In the genomic region with DNA sequence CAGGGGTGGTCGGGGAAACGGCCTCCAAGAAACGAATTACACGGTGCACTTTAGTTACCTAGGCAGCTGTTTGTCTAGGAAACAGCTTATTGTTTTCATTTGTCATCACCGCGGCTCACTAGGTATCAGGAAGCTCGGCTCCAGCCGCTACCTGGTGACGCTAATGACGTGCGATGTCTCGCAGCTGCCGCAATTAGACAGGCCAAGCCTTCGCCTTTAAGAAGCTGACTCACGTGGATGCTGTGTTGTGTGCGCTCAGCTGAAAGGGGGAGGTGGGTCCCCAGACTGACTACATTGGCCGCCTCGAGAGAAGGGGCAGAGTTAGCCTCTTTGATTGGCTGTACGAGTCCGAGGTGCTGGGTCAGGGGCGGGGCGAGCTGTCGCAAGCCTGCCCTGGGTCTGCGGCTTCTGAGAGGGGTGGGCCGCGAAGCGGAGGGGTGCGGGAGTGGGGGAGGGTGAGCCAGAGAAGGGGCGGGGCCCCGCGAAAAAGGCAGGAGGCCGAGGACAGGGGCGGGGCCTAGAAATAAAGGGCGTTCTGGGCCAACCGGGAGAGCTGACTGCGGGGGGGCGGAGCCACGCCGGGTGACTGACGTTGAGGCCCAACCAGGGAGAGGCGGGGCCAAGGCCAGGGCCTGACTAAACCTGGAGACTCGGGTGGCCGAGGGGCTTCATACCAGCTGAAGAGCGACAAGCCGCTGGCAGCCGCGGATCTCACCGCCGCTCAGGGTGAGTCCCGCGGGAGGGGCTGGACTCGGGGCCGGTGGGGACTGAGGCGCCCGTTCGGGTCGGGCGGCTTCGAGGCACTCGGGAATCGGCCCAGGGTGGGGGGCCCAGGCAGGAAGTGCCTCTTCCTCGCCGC, we compare ENCODE assay signal across 8 cellular contexts. TPM values are rescaled to one million over a fixed set of nuclear protein-coding genes. Genes with fewer than 3 reads are reported as not detected.
DNase-seq lines count a peak whose midpoint lies in the region; ATAC-seq and TF ChIP-seq lines count a peak whose summit lies in the region.

Gene YPEL5 (plus strand): TSS at position 671 of the 859 bp plus-strand sequence. CDS start 9,645 bp downstream, outside the sequence.

- no peaks in the 10 kb centered on the region for H3K9me3 Mint-ChIP-seq in activated naive CD8-positive, alpha-beta T cell (ENCODE audit: low read depth)

- H3K4me1 Mint-ChIP-seq in activated naive CD8-positive, alpha-beta T cell (ENCODE audit: low read depth): peaks cover 57% of the 10 kb centered on the region

- H3K4me3 Mint-ChIP-seq in activated naive CD8-positive, alpha-beta T cell: peak within 1 kb of the TSS; percentile 88

- no peaks in the 10 kb centered on the region for H3K27me3 Mint-ChIP-seq in activated naive CD8-positive, alpha-beta T cell

- H3K27ac ChIP-seq in temporal lobe (ENCODE audit: low read depth, low read length): peak within 1 kb of the TSS; percentile 91

- DNase-seq in GM10248 (ENCODE audit: extremely low spot score) (peak; percentile 98), NCI-H1105 (lab: John Stamatoyannopoulos, UW) (peak; percentile 100), SKM-1 treated with dmso at 0.1 percent for 144 hours (lab: John Stamatoyannopoulos, UW; ENCODE audit: unreplicated experiment) (peak; percentile 98), glomerular endothelial cell (ENCODE audit: extremely low read depth, low read depth, low spot score) (peak; percentile 93), occipital lobe (lab: John Stamatoyannopoulos, UW) (peak; percentile 100)

- H3K27ac Mint-ChIP-seq in activated naive CD8-positive, alpha-beta T cell: peak within 1 kb of the TSS; percentile 98

- CTCF ChIA-PET in GM10248 (lab: Yijun Ruan, JAX): interaction anchor here (0.7 to 8.1 kb wide), 7 partner anchors 9 to 1187 kb away, joined by 3 to 97 read pairs (median 3); no protein-coding TSS in a partner anchor

- peaks cover 2% of the 10 kb centered on the region for H3K36me3 Mint-ChIP-seq in activated naive CD8-positive, alpha-beta T cell

- TF ChIP-seq CTCF in GM10248 (IDR thresholded peaks at IDR 0.05; ENCODE audit: control extremely low read depth, extremely low read depth, low read depth, missing control alignments): no peak

- POLR2A ChIA-PET in GM10248 (lab: Yijun Ruan, JAX): interaction anchor here (0.6 to 1.3 kb wide), 5 partner anchors 9 to 516 kb away, joined by 3 to 9 read pairs (median 3); partner anchors contain the start of gene LBH

- ATAC-seq in HG02623 (IDR thresholded peaks at IDR 0.05; ENCODE audit: unreplicated experiment): peak; percentile 92

RNA-seq across cellular contexts. Expression of gene YPEL5, which starts in this region (rescaled TPM):
- total RNA-seq in glomerular endothelial cell (91.5 and 114 TPM in 2 replicates), occipital lobe (125 TPM), temporal lobe (90.2 TPM)

Comparison
In these comparisons a context has a peak if more than half of its experiments do, and no peak if none do; other contexts are left out.
1. Peak in every context shown above with its lines: DNase-seq, ATAC-seq and H3K27ac ChIP-seq.